In the genomic region with DNA sequence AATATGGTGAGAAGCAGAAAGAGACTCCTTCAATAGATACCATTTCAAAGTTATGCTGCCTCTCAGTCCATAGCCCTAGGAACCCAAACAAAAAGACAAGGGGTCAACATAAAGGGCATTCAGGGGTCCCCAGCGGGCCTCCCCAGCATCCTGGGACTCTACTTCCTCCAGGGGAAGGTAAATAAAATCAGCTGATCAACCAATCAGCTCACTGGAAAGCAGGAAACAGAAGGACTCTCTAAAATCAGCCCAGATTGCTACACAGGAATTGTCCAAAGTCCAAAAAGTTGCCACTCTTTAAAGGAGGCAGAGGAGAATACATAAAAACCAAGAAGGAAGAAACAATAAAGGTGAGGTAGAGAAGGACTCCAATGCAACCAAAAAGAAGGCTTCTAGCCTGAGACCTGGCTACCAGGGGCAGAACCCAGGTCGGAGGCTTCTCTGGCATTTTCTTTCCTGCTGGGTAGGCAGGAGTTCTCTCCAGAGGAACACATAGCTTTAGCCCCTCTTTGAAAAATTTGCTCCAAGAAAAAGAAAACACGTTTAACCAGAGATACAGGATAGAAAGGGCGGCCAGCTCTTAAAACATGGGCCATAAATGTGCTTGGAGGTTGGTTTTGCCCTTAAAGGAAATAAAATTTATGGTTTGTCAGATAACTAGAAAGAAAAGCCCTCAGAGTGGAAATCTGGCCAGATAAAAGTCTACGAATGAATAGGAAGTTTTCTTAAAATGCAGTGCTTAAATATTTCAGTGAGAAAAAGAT, we compare ENCODE assay signal across 28 cellular contexts.
A peak's percentile ranks its signal among the peaks of the same experiment; 100 is the strongest.
DNase-seq lines count a peak whose midpoint lies in the region; ATAC-seq, FAIRE-seq and TF ChIP-seq lines count a peak whose summit lies in the region.
"Had no signal": no experiment of that assay in that cellular context is flagged by ENCODE, and none has a peak within 500 bp of the region (broad histone marks: within the 10 kb centered on the region; RNA-seq: fewer than 3 reads in every experiment).

No MANE protein-coding gene starts in this region.

- H3K36me3 ChIP-seq in RWPE2 (ENCODE audit: low read depth) (no peaks in the 10 kb centered on the region), suprapubic skin (no peaks in the 10 kb centered on the region), gastrocnemius medialis (no peaks in the 10 kb centered on the region)
- H3K36me3 ChIP-seq: esophagus muscularis mucosa, ovary, right lobe of liver, SJCRH30, vagina had no signal

- no peak for TF ChIP-seq EP300 in A549 (IDR thresholded peaks at IDR 0.05)
- no peak for TF ChIP-seq EP300 in suprapubic skin (IDR thresholded peaks at IDR 0.05)

- intact Hi-C loops in posterior vena cava (cut with DNase I), result no loop called here
- intact Hi-C loops in gastrocnemius medialis (cut with DNase I; ENCODE audit: low total_unique reads), result no loop called here

- no peak for FAIRE-seq in A549 (lab: Jason Lieb, UNC)
- FAIRE-seq: frontal cortex had no signal

- TF ChIP-seq RAD21 in A549 (conservative IDR thresholded peaks at IDR 0.05 in 1 of 2, IDR thresholded peaks at IDR 0.05 in 1 of 2), result no peak

- H3K27me3 ChIP-seq in RWPE2 (ENCODE audit: insufficient read depth, poor library complexity, severe bottlenecking), result no peaks in the 10 kb centered on the region
- no peaks in the 10 kb centered on the region for H3K27me3 ChIP-seq in suprapubic skin
- no peaks in the 10 kb centered on the region for H3K27me3 ChIP-seq in gastrocnemius medialis
- H3K27me3 ChIP-seq: ovary, right lobe of liver, SJCRH30, testis, vagina had no signal

- TF ChIP-seq POLR2A in A549 (IDR thresholded peaks at IDR 0.05; ENCODE audit: low read length) (no peak), suprapubic skin (IDR thresholded peaks at IDR 0.05) (no peak), gastrocnemius medialis (IDR thresholded peaks at IDR 0.05) (no peak)

- WGBS in A549 (ENCODE audit: missing lambda C conversion rate), result 53% methylated on average over 5 of the region's 5 CpGs
- WGBS in suprapubic skin, result 48% methylated on average over 5 of the region's 5 CpGs

- H3K9me3 ChIP-seq in A549 (no peaks in the 10 kb centered on the region), RWPE2 (ENCODE audit: severe bottlenecking) (no peaks in the 10 kb centered on the region), suprapubic skin (no peaks in the 10 kb centered on the region), gastrocnemius medialis (no peaks in the 10 kb centered on the region)
- H3K9me3 ChIP-seq: esophagus muscularis mucosa, ovary, right lobe of liver, SJCRH30, testis, vagina had no signal

- in situ Hi-C loops in gastrocnemius medialis (cut with MboI; ENCODE audit: low sequenced_read_pairs in 4 of 4), result loop anchor here in 1 of 4 donors (25.0 kb wide), 2 partner anchors 1063 to 1413 kb away; no protein-coding TSS in a partner anchor

- H3K4me3 ChIP-seq in A549 (no peak overlapping the region), RWPE2 (ENCODE audit: severe bottlenecking) (no peak overlapping the region), suprapubic skin (no peak overlapping the region), gastrocnemius medialis (no peak overlapping the region)
- H3K4me3 ChIP-seq: esophagus muscularis mucosa, ovary, right lobe of liver, SJCRH30, testis, vagina had no signal

- TF ChIP-seq CTCF in A549 (IDR thresholded peaks at IDR 0.05), result no peak
- TF ChIP-seq CTCF in RWPE2 (IDR thresholded peaks at IDR 0.05; ENCODE audit: poor library complexity, severe bottlenecking), result no peak
- TF ChIP-seq CTCF in suprapubic skin (IDR thresholded peaks at IDR 0.05), result no peak
- TF ChIP-seq CTCF in gastrocnemius medialis (IDR thresholded peaks at IDR 0.05 in 4 of 5, conservative IDR thresholded peaks at IDR 0.05 in 1 of 5), result no peak

- peak overlapping the region; percentile 67 for H3K4me2 ChIP-seq in A549

- DNase-seq in A549 (ENCODE audit: low read depth in 1 of 2, low spot score in 1 of 2) (peak in 1 of 2 experiments; percentile 59), RWPE2 (ENCODE audit: low spot score) (no peak), left kidney (ENCODE audit: low read depth, low spot score) (peak; percentile 71), posterior vena cava (ENCODE audit: low spot score) (peak; percentile 37), NCI-H82 (lab: John Stamatoyannopoulos, UW) (no peak), suprapubic skin (ENCODE audit: low spot score in 2 of 2) (no peak), activated gamma-delta T cell treated with Interleukin-2 at 50 U/mL for 16 hours (no peak), gastrocnemius medialis (no peak)
- DNase-seq: activated CD4-positive, alpha-beta T cell treated with anti-CD3 and anti-CD28 coated beads, Interleukin-2, amount 50 U/mL, for 48 hours; activated CD4-positive, CD25-positive, alpha-beta regulatory T cell; activated naive CD4-positive, alpha-beta T cell treated with anti-CD3 and anti-CD28 coated beads, Interleukin-2, amount 50 U/mL, for 16 hours; anterior cingulate cortex; CD4-positive, alpha-beta T cell; GOT3; left cardiac atrium; natural killer cell; NCI-H1092; NCI-H1930; NCI-H526; ovary; right lobe of liver; SJCRH30; stimulated activated naive CD4-positive, alpha-beta T cell; testis had no signal

- peak overlapping the region; percentile 56 to 58; a peak in 5 of 6 replicates for H3K27ac ChIP-seq in A549
- peak overlapping the region; percentile 7 for H3K27ac ChIP-seq in RWPE2 (ENCODE audit: poor library complexity, severe bottlenecking)
- H3K27ac ChIP-seq in suprapubic skin, result no peak overlapping the region
- H3K27ac ChIP-seq in gastrocnemius medialis, result no peak overlapping the region
- H3K27ac ChIP-seq: esophagus muscularis mucosa, HL-60, ovary, right lobe of liver, SJCRH30, testis, vagina had no signal

- H3K4me1 ChIP-seq in A549 (peaks cover 48% of the 10 kb centered on the region), RWPE2 (ENCODE audit: insufficient read depth, poor library complexity, severe bottlenecking) (no peaks in the 10 kb centered on the region), suprapubic skin (no peaks in the 10 kb centered on the region), gastrocnemius medialis (no peaks in the 10 kb centered on the region)
- H3K4me1 ChIP-seq: esophagus muscularis mucosa, right lobe of liver, SJCRH30 had no signal

- POLR2A ChIA-PET in A549 (lab: Yijun Ruan, JAX), result no interaction called here

- CTCF ChIA-PET in A549 (lab: Yijun Ruan, JAX), result interaction anchor here (0.6 to 2.4 kb wide), 6 partner anchors 15 to 720 kb away, joined by 3 to 13 read pairs (median 3); no protein-coding TSS in a partner anchor

- peak; percentile 32 to 35; a peak in 4 of 6 replicates for ATAC-seq in A549
- ATAC-seq in RWPE2 (ENCODE audit: low read depth), result no peak
- no peak for ATAC-seq in gastrocnemius medialis
- ATAC-seq: left cardiac atrium, natural killer cell had no signal

TF ChIP-seq in A549, 52 proteins besides CTCF, POLR2A, EP300 and RAD21:
- TF ChIP-seq, protein P1, sequence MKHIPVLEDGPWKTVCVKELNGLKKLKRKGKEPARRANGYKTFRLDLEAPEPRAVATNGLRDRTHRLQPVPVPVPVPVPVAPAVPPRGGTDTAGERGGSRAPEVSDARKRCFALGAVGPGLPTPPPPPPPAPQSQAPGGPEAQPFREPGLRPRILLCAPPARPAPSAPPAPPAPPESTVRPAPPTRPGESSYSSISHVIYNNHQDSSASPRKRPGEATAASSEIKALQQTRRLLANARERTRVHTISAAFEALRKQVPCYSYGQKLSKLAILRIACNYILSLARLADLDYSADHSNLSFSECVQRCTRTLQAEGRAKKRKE (CRISPR knock-in tag; IDR thresholded peaks at IDR 0.05; ENCODE audit: low read depth), result no peak
- no peak for TF ChIP-seq CBX2 (IDR thresholded peaks at IDR 0.05; ENCODE audit: borderline replicate concordance, low read depth)
- TF ChIP-seq, protein P2, sequence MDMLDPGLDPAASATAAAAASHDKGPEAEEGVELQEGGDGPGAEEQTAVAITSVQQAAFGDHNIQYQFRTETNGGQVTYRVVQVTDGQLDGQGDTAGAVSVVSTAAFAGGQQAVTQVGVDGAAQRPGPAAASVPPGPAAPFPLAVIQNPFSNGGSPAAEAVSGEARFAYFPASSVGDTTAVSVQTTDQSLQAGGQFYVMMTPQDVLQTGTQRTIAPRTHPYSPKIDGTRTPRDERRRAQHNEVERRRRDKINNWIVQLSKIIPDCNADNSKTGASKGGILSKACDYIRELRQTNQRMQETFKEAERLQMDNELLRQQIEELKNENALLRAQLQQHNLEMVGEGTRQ (IDR thresholded peaks at IDR 0.05), result no peak
- no peak for TF ChIP-seq FOXS1 (CRISPR knock-in tag; IDR thresholded peaks at IDR 0.05)
- TF ChIP-seq CEBPB (IDR thresholded peaks at IDR 0.05), result 0 out of 4 replicates have a peak, but pooled peaks of 1 of the 2 experiments have one; percentile 12

Comparison
In these comparisons a context has a peak if more than half of its experiments do, and no peak if none do; other contexts are left out.
1. ATAC-seq: peak in A549 (2 of 2); none in RWPE2 (single experiment) and gastrocnemius medialis (0 of 2).
2. DNase-seq: peak in left kidney (single experiment) and posterior vena cava (single experiment); none in RWPE2 (single experiment), NCI-H82 (single experiment), suprapubic skin (0 of 2), activated gamma-delta T cell treated with Interleukin-2 at 50 U/mL for 16 hours (single experiment) and gastrocnemius medialis (0 of 2).
3. H3K27ac ChIP-seq: peak in A549 (2 of 2) and RWPE2 (single experiment); none in suprapubic skin (single experiment) and gastrocnemius medialis (0 of 4).